Comparison of ENCODE assay signal across 13 cellular contexts in the genomic region with DNA sequence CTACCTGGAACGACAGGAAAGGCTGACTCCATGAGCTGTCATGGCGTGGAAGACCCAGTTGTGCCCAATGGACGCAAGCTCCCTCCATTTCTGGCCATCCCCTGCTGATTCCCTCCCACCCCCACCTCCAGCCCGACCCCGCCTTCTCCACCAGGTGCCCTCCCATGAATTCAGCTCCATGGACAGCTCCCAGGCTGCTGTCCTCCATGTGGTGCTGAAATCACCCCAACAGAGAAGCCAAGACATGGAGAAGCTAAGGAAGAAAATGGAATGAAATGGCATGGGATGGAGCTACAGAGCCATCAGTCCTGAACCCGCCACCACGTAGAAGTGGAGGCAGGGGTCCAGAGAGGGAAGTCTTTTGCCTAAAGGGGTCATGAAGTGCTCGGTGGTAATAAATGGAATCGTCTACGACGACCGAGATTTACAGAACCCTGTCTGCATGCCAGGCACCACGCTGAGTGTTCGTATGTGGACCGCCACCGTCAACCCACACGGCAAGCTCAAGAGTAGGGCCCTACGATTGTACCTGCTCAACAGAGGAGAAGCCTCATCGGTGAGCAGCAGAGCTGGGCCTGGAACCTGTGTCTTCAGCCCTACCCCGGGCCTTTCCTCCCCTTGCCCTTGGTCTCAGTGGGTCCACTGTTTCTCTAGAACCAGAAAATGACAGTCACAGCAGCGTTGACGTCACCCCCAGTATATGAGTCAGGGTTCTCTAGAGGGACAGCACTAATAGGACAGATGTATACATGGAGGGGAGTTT. TPM values are rescaled to one million over a fixed set of nuclear protein-coding genes. Genes with fewer than 3 reads are reported as not detected.
A peak's percentile ranks its signal among the peaks of the same experiment; 100 is the strongest.
DNase-seq lines count a peak whose midpoint lies in the region; ATAC-seq and TF ChIP-seq lines count a peak whose summit lies in the region.
"Had no signal": no experiment of that assay in that cellular context is flagged by ENCODE, and none has a peak within 500 bp of the region (broad histone marks: within the 10 kb centered on the region; RNA-seq: fewer than 3 reads in every experiment).

No MANE protein-coding gene starts in this region.

- H3K4me3 Mint-ChIP-seq in WTC11: no peak overlapping the region
- H3K4me3 Mint-ChIP-seq in effector memory CD8-positive, alpha-beta T cell: no peak overlapping the region
- H3K4me3 Mint-ChIP-seq: activated CD4-positive, alpha-beta memory T cell treated with anti-CD3 and anti-CD28 coated beads for 36 hours; dendritic cell treated with granulocyte-macrophage colony-stimulating factor and Interleukin-4, amounts not matched to agents 40 ng/mL and 50 ng/mL, for 4 days had no signal

- CTCF ChIA-PET in WTC11 (lab: Charles Lee): interaction anchor here (0.5 to 7.3 kb wide), 22 partner anchors 9 to 686 kb away, joined by 3 to 69 read pairs (median 4); partner anchors contain the start of genes ZC3H18 and ZFPM1

- ATAC-seq in WTC11 (peak; percentile 47), HG02623 (IDR thresholded peaks at IDR 0.05; ENCODE audit: unreplicated experiment) (no peak), heart right ventricle (no peak)
- ATAC-seq in stimulated activated naive CD8-positive, alpha-beta T cell treated with anti-CD3 and anti-CD28 coated beads, Interleukin-15, Interleukin-2, amounts not matched to agents 100 U/mL and 50 U/mL, for 24 hours: no peak
- ATAC-seq in effector memory CD8-positive, alpha-beta T cell (replicated peaks): no peak

- WGBS in hepatocyte (ENCODE audit: low lambda C conversion rate, missing lambda C conversion rate): 78% methylated on average over 22 of the region's 22 CpGs
- WGBS in heart right ventricle, 2 donors: 62 to 63% methylated on average over 22 of the region's 22 CpGs

- intact Hi-C loops in heart right ventricle (cut with DNase I): loop anchor here in 3 of 10 donors (2.0 to 10.0 kb wide), 3 partner anchors 114 to 118 kb away; no protein-coding TSS in a partner anchor

- H3K4me3 ChIP-seq in AG10803 (ENCODE audit: low read length) (no peak overlapping the region), hepatocyte (no peak overlapping the region), heart right ventricle (no peak overlapping the region)
- H3K4me3 ChIP-seq: tibial artery had no signal

- H3K4me1 Mint-ChIP-seq in WTC11: peaks cover 3% of the 10 kb centered on the region; the same call in 1 of the 2 replicates
- peaks cover 0 to 9% of the 10 kb centered on the region in 2 donors for H3K4me1 Mint-ChIP-seq in effector memory CD8-positive, alpha-beta T cell (ENCODE audit: low read depth in 2 of 2)

- no peak for TF ChIP-seq CTCF in AG10803 (conservative IDR thresholded peaks at IDR 0.05; ENCODE audit: low read length)
- TF ChIP-seq CTCF in WTC11 (IDR thresholded peaks at IDR 0.05): no peak
- TF ChIP-seq CTCF in hepatocyte (IDR thresholded peaks at IDR 0.05; ENCODE audit: poor library complexity): no peak
- TF ChIP-seq CTCF in heart right ventricle (IDR thresholded peaks at IDR 0.05): no peak

- no peaks in the 10 kb centered on the region for H3K9me2 ChIP-seq in hepatocyte (replicated peaks; ENCODE audit: insufficient read depth)

- peaks cover 17% of the 10 kb centered on the region for H3K27me3 Mint-ChIP-seq in WTC11 (ENCODE audit: low read depth)
- peaks cover 0 to 8% of the 10 kb centered on the region in 2 donors for H3K27me3 Mint-ChIP-seq in effector memory CD8-positive, alpha-beta T cell

- H3K27me3 ChIP-seq in hepatocyte: no peaks in the 10 kb centered on the region
- H3K27me3 ChIP-seq in heart right ventricle: peaks cover 0 to 26% (median 19%) of the 10 kb centered on the region in 7 donors

- H3K27ac ChIP-seq in hepatocyte (no peak overlapping the region), heart right ventricle (no peak overlapping the region)
- H3K27ac ChIP-seq: tibial artery had no signal

- H3K9me3 Mint-ChIP-seq in WTC11: peaks cover 5% of the 10 kb centered on the region
- H3K9me3 Mint-ChIP-seq in effector memory CD8-positive, alpha-beta T cell: no peaks in the 10 kb centered on the region

- no peaks in the 10 kb centered on the region for H3K4me1 ChIP-seq in hepatocyte (ENCODE audit: insufficient read depth)
- H3K4me1 ChIP-seq in heart right ventricle: peaks cover 0 to 16% (median 8%) of the 10 kb centered on the region in 9 donors

- H3K36me3 Mint-ChIP-seq in WTC11: no peaks in the 10 kb centered on the region
- H3K36me3 Mint-ChIP-seq in effector memory CD8-positive, alpha-beta T cell (ENCODE audit: insufficient read depth): peaks cover 3% of the 10 kb centered on the region
- H3K36me3 Mint-ChIP-seq: activated CD4-positive, alpha-beta memory T cell treated with anti-CD3 and anti-CD28 coated beads for 36 hours had no signal

- no peaks in the 10 kb centered on the region for H3K79me2 ChIP-seq in hepatocyte

- POLR2A ChIA-PET in WTC11 (lab: Charles Lee): interaction anchor here (1.2 to 2.8 kb wide), 2 partner anchors 9 to 28 kb away, joined by 3 to 14 read pairs; partner anchors contain the start of gene ZC3H18

- no peak overlapping the region for H3K27ac Mint-ChIP-seq in WTC11
- H3K27ac Mint-ChIP-seq in effector memory CD8-positive, alpha-beta T cell: no peak overlapping the region
- H3K27ac Mint-ChIP-seq: activated CD4-positive, alpha-beta memory T cell treated with anti-CD3 and anti-CD28 coated beads for 36 hours; dendritic cell treated with granulocyte-macrophage colony-stimulating factor and Interleukin-4, amounts not matched to agents 40 ng/mL and 50 ng/mL, for 4 days had no signal

- no peak overlapping the region for H2AFZ ChIP-seq in hepatocyte

- H3K4me2 ChIP-seq in hepatocyte: no peak overlapping the region

- H4K20me1 ChIP-seq in hepatocyte (ENCODE audit: insufficient read depth, poor library complexity, severe bottlenecking): no peaks in the 10 kb centered on the region

- H3K9me3 ChIP-seq in hepatocyte (ENCODE audit: low read depth) (no peaks in the 10 kb centered on the region), heart right ventricle (no peaks in the 10 kb centered on the region)
- H3K9me3 ChIP-seq: tibial artery had no signal

- H3K36me3 ChIP-seq in hepatocyte (replicated peaks; ENCODE audit: insufficient read depth, low read depth): no peaks in the 10 kb centered on the region
- no peaks in the 10 kb centered on the region for H3K36me3 ChIP-seq in heart right ventricle
- H3K36me3 ChIP-seq: tibial artery had no signal

- peak; percentile 15 for DNase-seq in AG10803 (ENCODE audit: low read depth)
- DNase-seq in HuH-7 (ENCODE audit: low spot score): peak; percentile 81
- DNase-seq in WTC11 (ENCODE audit: low spot score): peak; percentile 71
- DNase-seq in hepatocyte (ENCODE audit: low spot score): peak; percentile 60
- DNase-seq in stimulated activated naive CD8-positive, alpha-beta T cell treated with anti-CD3 and anti-CD28 coated beads, Interleukin-15, Interleukin-2, amounts not matched to agents 100 U/mL and 50 U/mL, for 24 hours: no peak
- DNase-seq in effector memory CD8-positive, alpha-beta T cell: no peak
- no peak for DNase-seq in heart right ventricle
- DNase-seq: activated CD4-positive, alpha-beta memory T cell treated with anti-CD3 and anti-CD28 coated beads for 36 hours; activated naive CD4-positive, alpha-beta T cell treated with anti-CD3 and anti-CD28 coated beads, Interleukin-2, amount 50 U/mL, for 16 hours; SW 1271; tibial artery had no signal

TF ChIP-seq in WTC11, 78 proteins besides CTCF, POLR2A, EP300 and RAD21 (continues in another document):
- TF ChIP-seq ZBTB21 (CRISPR knock-in tag; IDR thresholded peaks at IDR 0.05; ENCODE audit: borderline replicate concordance) (peak; percentile 91), E2F5 (CRISPR knock-in tag; IDR thresholded peaks at IDR 0.05) (peak; percentile 98), ERG (CRISPR knock-in tag; IDR thresholded peaks at IDR 0.05) (no peak; the same call in 1 of the 2 replicates), CBFB (CRISPR knock-in tag; IDR thresholded peaks at IDR 0.05; ENCODE audit: low read depth) (peak; percentile 97; the same call in 1 of the 2 replicates), TCF7 (CRISPR knock-in tag; IDR thresholded peaks at IDR 0.05; ENCODE audit: low read depth) (peak; percentile 99), JUN (CRISPR knock-in tag; IDR thresholded peaks at IDR 0.05) (peak; percentile 100), NFATC4 (CRISPR knock-in tag; IDR thresholded peaks at IDR 0.05) (no peak)
- TF ChIP-seq, protein P1, sequence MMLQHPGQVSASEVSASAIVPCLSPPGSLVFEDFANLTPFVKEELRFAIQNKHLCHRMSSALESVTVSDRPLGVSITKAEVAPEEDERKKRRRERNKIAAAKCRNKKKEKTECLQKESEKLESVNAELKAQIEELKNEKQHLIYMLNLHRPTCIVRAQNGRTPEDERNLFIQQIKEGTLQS (CRISPR knock-in tag; conservative IDR thresholded peaks at IDR 0.05): peak; percentile 95

RNA-seq across cellular contexts. Expression of gene ZC3H18, which starts 9.3 kb away (rescaled TPM):
- total RNA-seq in WTC11 (2021) (57.3 to 65.6 TPM (median 61.8 TPM) in 3 replicates), hepatocyte (8.1 and 16.8 TPM in 2 replicates), heart right ventricle (10 to 100 TPM; 18.3 to 28.7 (median 22.0) TPM)
- polyA plus RNA-seq in hepatocyte (30.7 and 37.1 TPM in 2 replicates), heart right ventricle (10 to 100 TPM; 18.4 to 22.7 TPM)

Comparison
In these comparisons a context has a peak if more than half of its experiments do, and no peak if none do; other contexts are left out.
1. DNase-seq: peak in AG10803 (single experiment), HuH-7 (single experiment), WTC11 (single experiment) and hepatocyte (single experiment); none in stimulated activated naive CD8-positive, alpha-beta T cell treated with anti-CD3 and anti-CD28 coated beads, Interleukin-15, Interleukin-2, amounts not matched to agents 100 U/mL and 50 U/mL, for 24 hours (single experiment), effector memory CD8-positive, alpha-beta T cell (0 of 3) and heart right ventricle (0 of 2).